ENCODE assay signal across 32 cellular contexts in the genomic region with DNA sequence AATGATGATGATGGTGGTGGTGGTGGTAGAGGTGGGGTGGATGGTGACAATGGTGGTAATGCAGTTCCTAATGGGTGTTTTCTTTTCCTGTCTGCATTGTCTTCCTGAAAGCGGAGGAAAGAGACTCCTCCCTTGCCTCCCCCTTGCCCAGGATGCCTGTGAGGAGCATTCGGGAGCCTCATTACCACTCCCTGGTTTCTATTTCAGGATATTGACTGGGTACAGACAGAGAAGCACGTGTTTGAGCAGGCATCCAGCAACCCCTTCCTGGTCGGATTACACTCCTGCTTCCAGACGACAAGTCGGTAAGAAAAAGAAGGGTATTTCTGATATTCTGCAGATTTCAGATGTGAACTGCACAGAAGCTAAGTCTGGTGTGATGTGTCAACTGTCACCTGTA.
"Had no signal": no experiment of that assay in that cellular context is flagged by ENCODE, and none has a peak within 500 bp of the region (broad histone marks: within the 10 kb centered on the region; RNA-seq: fewer than 3 reads in every experiment).

No MANE protein-coding gene starts in this region.

- H3K27me3 Mint-ChIP-seq: activated CD4-positive, alpha-beta memory T cell treated with anti-CD3 and anti-CD28 coated beads, Interleukin-2, amount 10 ng/mL, durations not matched to agents 7 days and 5 days; activated CD8-positive, alpha-beta memory T cell treated with anti-CD3 and anti-CD28 coated beads, Interleukin-2, amount 10 ng/mL, durations not matched to agents 7 days and 5 days; activated naive CD8-positive, alpha-beta T cell treated with anti-CD3 and anti-CD28 coated beads for 36 hours had no signal

- H3K27ac Mint-ChIP-seq: activated CD4-positive, alpha-beta memory T cell treated with anti-CD3 and anti-CD28 coated beads, Interleukin-2, amount 10 ng/mL, durations not matched to agents 7 days and 5 days; activated CD8-positive, alpha-beta memory T cell treated with anti-CD3 and anti-CD28 coated beads, Interleukin-2, amount 10 ng/mL, durations not matched to agents 7 days and 5 days; activated naive CD8-positive, alpha-beta T cell treated with anti-CD3 and anti-CD28 coated beads for 36 hours had no signal

- H3K4me3 Mint-ChIP-seq: activated CD4-positive, alpha-beta memory T cell treated with anti-CD3 and anti-CD28 coated beads, Interleukin-2, amount 10 ng/mL, durations not matched to agents 7 days and 5 days; activated CD8-positive, alpha-beta memory T cell treated with anti-CD3 and anti-CD28 coated beads, Interleukin-2, amount 10 ng/mL, durations not matched to agents 7 days and 5 days; activated naive CD8-positive, alpha-beta T cell treated with anti-CD3 and anti-CD28 coated beads for 36 hours had no signal

- H3K27me3 ChIP-seq: brain microvascular endothelial cell, MG63 had no signal

- H3K4me3 ChIP-seq: MG63 had no signal

- H3K9me3 ChIP-seq: MG63 had no signal

- ATAC-seq: activated CD8-positive, alpha-beta memory T cell treated with anti-CD3 and anti-CD28 coated beads, Interleukin-2, amount 10 ng/mL, durations not matched to agents 7 days and 5 days; Panc1 had no signal

- H3K27ac ChIP-seq: brain microvascular endothelial cell, VCaP had no signal

- H3K9me3 Mint-ChIP-seq: activated naive CD8-positive, alpha-beta T cell treated with anti-CD3 and anti-CD28 coated beads for 36 hours had no signal

- H3K36me3 ChIP-seq: brain microvascular endothelial cell, MG63 had no signal

- DNase-seq: activated CD4-positive, alpha-beta memory T cell treated with anti-CD3 and anti-CD28 coated beads, Interleukin-2, amount 10 ng/mL, durations not matched to agents 7 days and 5 days; activated CD4-positive, alpha-beta T cell treated with anti-CD3 and anti-CD28 coated beads for 1 hour; activated CD4-positive, alpha-beta T cell treated with anti-CD3 and anti-CD28 coated beads for 48 hours; activated CD4-positive, CD25-positive, alpha-beta regulatory T cell; activated CD8-positive, alpha-beta memory T cell treated with anti-CD3 and anti-CD28 coated beads for 24 hours; activated CD8-positive, alpha-beta memory T cell treated with anti-CD3 and anti-CD28 coated beads, Interleukin-2, amount 10 ng/mL, durations not matched to agents 7 days and 5 days; activated CD8-positive, alpha-beta memory T cell treated with anti-CD3 and anti-CD28 coated beads, Interleukin-2, amount 50 U/mL, for 48 hours; activated effector memory CD4-positive, alpha-beta T cell treated with Interleukin-2 at 50 U/mL for 16 hours; activated naive CD4-positive, alpha-beta T cell treated with anti-CD3 and anti-CD28 coated beads, Interleukin-2, amount 50 U/mL, for 16 hours; activated naive CD8-positive, alpha-beta T cell treated with anti-CD3 and anti-CD28 coated beads for 36 hours; activated T-cell treated with anti-CD3 and anti-CD28 coated beads, Interleukin-2, amount 50 U/mL, for 48 hours; amniotic stem cell; aorta; brain microvascular endothelial cell; central memory CD4-positive, alpha-beta T cell; Kasumi-1; KG1; MG63; NCI-H1048; NCI-H1105 treated with DMSO at 0.1 percent for 48 hours; NCI-H1436; NCI-H1694; NCI-H1930; NCI-H2081 treated with DMSO at 0.1 percent for 48 hours; NCI-H345; NCI-H524 treated with DMSO at 0.1 percent for 48 hours; SW 1271; T-helper 1 cell; T-helper 2 cell; T-helper 9 cell had no signal
